Comparison of ENCODE assay signal across 19 cellular contexts in genomic region chr14:34592623-34593022, GRCh38. TPM values are rescaled to one million over a fixed set of nuclear protein-coding genes. Genes with fewer than 3 reads are reported as not detected.
DNase-seq lines count a peak whose midpoint lies in the region; ATAC-seq and TF ChIP-seq lines count a peak whose summit lies in the region.
"Had no signal": no experiment of that assay in that cellular context is flagged by ENCODE, and none has a peak within 500 bp of the region (broad histone marks: within the 10 kb centered on the region; RNA-seq: fewer than 3 reads in every experiment).

No MANE protein-coding gene starts in this region.

- no peaks in the 10 kb centered on the region for H3K27me3 ChIP-seq in left ventricle myocardium inferior (ENCODE audit: low read depth)
- no peaks in the 10 kb centered on the region for H3K27me3 ChIP-seq in right lobe of liver
- no peaks in the 10 kb centered on the region for H3K27me3 ChIP-seq in skeletal muscle tissue (ENCODE audit: control insufficient read depth in 3 of 3, insufficient read depth in 3 of 3, low read length in 3 of 3)

- no peaks in the 10 kb centered on the region for H3K9me3 ChIP-seq in left ventricle myocardium inferior (replicated peaks)
- no peaks in the 10 kb centered on the region for H3K9me3 ChIP-seq in right lobe of liver
- no peaks in the 10 kb centered on the region for H3K9me3 ChIP-seq in skeletal muscle tissue (ENCODE audit: control insufficient read depth in 3 of 3, low read length in 3 of 3)

- H3K4me1 Mint-ChIP-seq in natural killer cell = no peaks in the 10 kb centered on the region
- H3K4me1 Mint-ChIP-seq: CD14-positive monocyte had no signal

- no peak overlapping the region for H3K4me3 ChIP-seq in left ventricle myocardium inferior
- H3K4me3 ChIP-seq in right lobe of liver = no peak overlapping the region
- peak overlapping the region in 1 of 3 donors; percentile 35 for H3K4me3 ChIP-seq in skeletal muscle tissue (ENCODE audit: low read length in 3 of 3)

- H3K36me3 ChIP-seq in left ventricle myocardium inferior (peaks cover 99% of the 10 kb centered on the region), right lobe of liver (peaks cover 4 to 78% (median 42%) of the 10 kb centered on the region in 4 donors), skeletal muscle tissue (ENCODE audit: control insufficient read depth in 3 of 3, insufficient read depth in 3 of 3, low read length in 3 of 3) (peaks cover 33 to 43% (median 40%) of the 10 kb centered on the region in 3 donors)

- H3K9ac ChIP-seq in skeletal muscle tissue (ENCODE audit: low read depth in 1 of 3, low read length in 3 of 3) = peak overlapping the region in 1 of 3 donors; percentile 50

- DNase-seq in activated CD8-positive, alpha-beta memory T cell treated with anti-CD3 and anti-CD28 coated beads, Interleukin-2, amount 50 U/mL, for 48 hours = peak; percentile 7
- DNase-seq in activated CD8-positive, alpha-beta memory T cell treated with anti-CD3 and anti-CD28 coated beads, Interleukin-2, amount 50 U/mL, for 4 hours = no peak
- DNase-seq in left ventricle myocardium inferior = no peak
- peak in 2 of 3 donors; percentile 7 to 17 for DNase-seq in right lobe of liver
- no peak for DNase-seq in hepatic stellate cell (ENCODE audit: low spot score)
- no peak for DNase-seq in natural killer cell
- DNase-seq in ecto neural progenitor cell (ENCODE audit: low spot score) = no peak
- DNase-seq: 8988T, DMS79, Karpas-422, MV-4-11, NCI-H1105 treated with DMSO at 0.1 percent for 48 hours, NCI-H2081, NCI-H2171, NCI-H524 treated with DMSO at 0.1 percent for 48 hours, NCI-H82 had no signal

- TF ChIP-seq POLR2A in right lobe of liver (IDR thresholded peaks at IDR 0.05) = no peak

- no peak overlapping the region for H3K4me3 Mint-ChIP-seq in natural killer cell
- H3K4me3 Mint-ChIP-seq: CD14-positive monocyte had no signal

- peaks cover 5% of the 10 kb centered on the region for H3K36me3 Mint-ChIP-seq in natural killer cell

- ATAC-seq in right lobe of liver (no peak), natural killer cell (no peak)
- ATAC-seq: Panc1 had no signal

- WGBS in right lobe of liver (ENCODE audit: insufficient coverage, low coverage, low lambda C conversion rate, missing lambda C conversion rate) = 95% methylated on average over 4 of the region's 5 CpGs

- H3K27ac ChIP-seq in left ventricle myocardium inferior (replicated peaks) (peak overlapping the region; percentile 56), right lobe of liver (no peak overlapping the region), skeletal muscle tissue (ENCODE audit: low read depth, low read length) (peak overlapping the region; percentile 68)

- no peaks in the 10 kb centered on the region for H3K9me3 Mint-ChIP-seq in natural killer cell
- H3K9me3 Mint-ChIP-seq: CD14-positive monocyte had no signal

- H3K4me1 ChIP-seq in left ventricle myocardium inferior = peaks cover 29% of the 10 kb centered on the region
- H3K4me1 ChIP-seq in right lobe of liver = no peaks in the 10 kb centered on the region
- peaks cover 0 to 11% (median 10%) of the 10 kb centered on the region in 3 donors for H3K4me1 ChIP-seq in skeletal muscle tissue (ENCODE audit: control insufficient read depth in 3 of 3, insufficient read depth in 3 of 3, low read length in 3 of 3)

- H3K27ac Mint-ChIP-seq in natural killer cell = no peak overlapping the region

- intact Hi-C loops in left ventricle myocardium inferior (cut with micrococcal nuclease) = no loop called here
- intact Hi-C loops in right lobe of liver (cut with DNase I) = no loop called here
- intact Hi-C loops in natural killer cell (cut with micrococcal nuclease) = no loop called here

- no peak for TF ChIP-seq CTCF in left ventricle myocardium inferior (IDR thresholded peaks at IDR 0.05; ENCODE audit: borderline replicate concordance)
- TF ChIP-seq CTCF in right lobe of liver (IDR thresholded peaks at IDR 0.05) = no peak
- no peak for TF ChIP-seq CTCF in natural killer cell (IDR thresholded peaks at IDR 0.05)

- H3K27me3 Mint-ChIP-seq in natural killer cell (ENCODE audit: low read depth in 2 of 2) = no peaks in the 10 kb centered on the region

RNA-seq across cellular contexts. Expression of gene SNX6, which starts 37.3 kb away (rescaled TPM):
- total RNA-seq in left ventricle myocardium inferior (60.4 TPM), right lobe of liver (10 to 100 TPM; 16.4 to 49.7 (median 31.5) TPM), skeletal muscle tissue (82.5 TPM), natural killer cell (10 to 100 TPM; 62.6 to 77.7 (median 67.1) TPM)

RNA-seq across cellular contexts. Expression of gene EAPP, which starts 53.1 kb away (rescaled TPM):
- total RNA-seq in left ventricle myocardium inferior (17.5 TPM), right lobe of liver (10 to 100 TPM; 15.1 to 20.4 (median 18.2) TPM), skeletal muscle tissue (43.3 TPM), natural killer cell (10 to 100 TPM; 70.5 to 96.6 (median 76.1) TPM)

Comparison
In these comparisons a context has a peak if more than half of its experiments do, and no peak if none do; other contexts are left out.
1. DNase-seq: peak in activated CD8-positive, alpha-beta memory T cell treated with anti-CD3 and anti-CD28 coated beads, Interleukin-2, amount 50 U/mL, for 48 hours (single experiment) and right lobe of liver (2 of 3); none in activated CD8-positive, alpha-beta memory T cell treated with anti-CD3 and anti-CD28 coated beads, Interleukin-2, amount 50 U/mL, for 4 hours (single experiment), left ventricle myocardium inferior (single experiment), hepatic stellate cell (single experiment), natural killer cell (single experiment) and ecto neural progenitor cell (single experiment).
2. H3K27ac ChIP-seq: peak in left ventricle myocardium inferior (single experiment) and skeletal muscle tissue (single experiment); none in right lobe of liver (0 of 3).